ENCODE assay signal across 22 cellular contexts in the genomic region with DNA sequence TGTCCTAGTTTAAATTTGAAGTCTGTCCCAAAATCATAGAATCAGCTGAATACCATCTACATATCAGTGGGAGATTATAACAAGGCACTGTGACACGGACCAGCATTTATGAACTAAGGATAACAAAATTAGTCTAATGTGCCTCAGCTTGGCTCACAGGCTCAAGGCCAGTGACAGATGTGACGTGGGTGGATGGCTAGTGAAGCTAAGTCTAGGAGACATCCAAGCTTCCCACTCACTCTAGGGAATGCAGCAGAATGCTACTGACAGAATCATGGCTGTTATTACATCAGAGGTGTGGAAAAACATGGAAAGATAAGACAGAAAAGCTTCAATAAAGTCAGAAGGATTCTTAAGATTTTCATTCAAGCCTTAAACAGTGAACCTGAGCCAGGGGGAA.
"Had no signal": no experiment of that assay in that cellular context is flagged by ENCODE, and none has a peak within 500 bp of the region (broad histone marks: within the 10 kb centered on the region; RNA-seq: fewer than 3 reads in every experiment).

No MANE protein-coding gene starts in this region.

- H3K4me1 ChIP-seq: gastrocnemius medialis, pancreas, suprapubic skin, upper lobe of right lung, uterus had no signal

- H3K4me3 ChIP-seq: gastrocnemius medialis, pancreas, sigmoid colon, skin epidermis, suprapubic skin, transverse colon, upper lobe of right lung, uterus had no signal

- H3K27me3 ChIP-seq: gastrocnemius medialis, pancreas, sigmoid colon, suprapubic skin, transverse colon, upper lobe of right lung, uterus had no signal

- H3K9me3 ChIP-seq: gastrocnemius medialis, pancreas, sigmoid colon, suprapubic skin, transverse colon, upper lobe of right lung, uterus had no signal

- DNase-seq: central memory CD4-positive, alpha-beta T cell; effector CD8-positive, alpha-beta T cell; endodermal cell; foreskin fibroblast; gastrocnemius medialis; head of caudate nucleus; hippocampal formation; islet precursor cell; kidney glomerular epithelial cell; mesenchymal stem cell; natural killer cell; pancreas; sigmoid colon; stimulated activated CD4-positive, alpha-beta T cell treated with anti-CD3 and anti-CD28 coated beads, Interleukin-15, amount 100 ng/mL, for 24 hours; stimulated activated CD4-positive, alpha-beta T cell treated with anti-CD3 and anti-CD28 coated beads, Interleukin-2, amount 100 ng/mL, for 48 hours; stimulated activated naive B cell treated with anti-CD40 and anti-IgM and Interleukin-4, amounts not matched to agents 10 μg/mL and 1 μg/mL and 100 μg/mL, for 72 hours; upper lobe of right lung; uterus had no signal

- ATAC-seq: gastrocnemius medialis; natural killer cell; pancreas; stimulated activated naive B cell treated with anti-CD40 and anti-IgM and Interleukin-4, amounts not matched to agents 10 μg/mL and 1 μg/mL and 100 μg/mL, for 72 hours; upper lobe of right lung had no signal

- H3K36me3 ChIP-seq: gastrocnemius medialis, pancreas, sigmoid colon, suprapubic skin, transverse colon, upper lobe of right lung, uterus had no signal

- H3K27ac ChIP-seq: epithelial cell of prostate, gastrocnemius medialis, pancreas, sigmoid colon, skin epidermis, suprapubic skin, transverse colon, upper lobe of right lung, uterus had no signal
